ENCODE assay signal across 20 cellular contexts in genomic region chr14:90780519-90780918, GRCh38.
"Had no signal": no experiment of that assay in that cellular context is flagged by ENCODE, and none has a peak within 500 bp of the region (broad histone marks: within the 10 kb centered on the region; RNA-seq: fewer than 3 reads in every experiment).

No MANE protein-coding gene starts in this region.

- H3K9me3 Mint-ChIP-seq: activated naive CD4-positive, alpha-beta T cell treated with anti-CD3 and anti-CD28 coated beads for 36 hours; activated T-cell treated with anti-CD3 and anti-CD28 coated beads, Interleukin-2, amount 50 U/mL, for 4 hours; effector memory CD8-positive, alpha-beta T cell; naive thymus-derived CD4-positive, alpha-beta T cell; neural progenitor cell; stimulated activated naive CD8-positive, alpha-beta T cell treated with anti-CD3 and anti-CD28 coated beads, Interleukin-15, Interleukin-2, amounts not matched to agents 100 ng/mL and 50 ng/mL, for 24 hours; T-cell; T-helper 2 cell treated with Interferon-gamma antibody and Interleukin-4, amounts not matched to agents 5 μg/mL and 100 μg/mL, for 36 hours had no signal

- ATAC-seq: activated CD4-positive, CD25-positive, alpha-beta regulatory T cell treated with anti-CD3 and anti-CD28 coated beads, Interleukin-2, amount 50 U/mL, for 24 hours; activated T-cell treated with anti-CD3 and anti-CD28 coated beads, Interleukin-2, amount 50 U/mL, for 4 hours; body of pancreas; effector memory CD8-positive, alpha-beta T cell; lower lobe of right lung; naive thymus-derived CD4-positive, alpha-beta T cell; T-cell had no signal

- H3K36me3 Mint-ChIP-seq: naive thymus-derived CD4-positive, alpha-beta T cell; T-cell had no signal

- H3K4me1 Mint-ChIP-seq: naive thymus-derived CD4-positive, alpha-beta T cell; neural progenitor cell; T-cell had no signal

- H3K36me3 ChIP-seq: neural progenitor cell had no signal

- H3K4me1 ChIP-seq: body of pancreas, esophagus muscularis mucosa, lower lobe of right lung, neural progenitor cell, tibial artery had no signal

- H3K27ac ChIP-seq: body of pancreas, esophagus muscularis mucosa, hepatocyte, lower lobe of right lung, neural progenitor cell, tibial artery, VCaP had no signal

- H3K4me3 Mint-ChIP-seq: activated naive CD4-positive, alpha-beta T cell treated with anti-CD3 and anti-CD28 coated beads for 36 hours; activated T-cell treated with anti-CD3 and anti-CD28 coated beads, Interleukin-2, amount 50 U/mL, for 4 hours; effector memory CD8-positive, alpha-beta T cell; naive thymus-derived CD4-positive, alpha-beta T cell; neural progenitor cell; stimulated activated naive CD8-positive, alpha-beta T cell treated with anti-CD3 and anti-CD28 coated beads, Interleukin-15, Interleukin-2, amounts not matched to agents 100 ng/mL and 50 ng/mL, for 24 hours; T-cell; T-helper 2 cell treated with Interferon-gamma antibody and Interleukin-4, amounts not matched to agents 5 μg/mL and 100 μg/mL, for 36 hours had no signal

- H3K27ac Mint-ChIP-seq: activated naive CD4-positive, alpha-beta T cell treated with anti-CD3 and anti-CD28 coated beads for 36 hours; effector memory CD8-positive, alpha-beta T cell; neural progenitor cell; stimulated activated naive CD8-positive, alpha-beta T cell treated with anti-CD3 and anti-CD28 coated beads, Interleukin-15, Interleukin-2, amounts not matched to agents 100 ng/mL and 50 ng/mL, for 24 hours; T-cell; T-helper 2 cell treated with Interferon-gamma antibody and Interleukin-4, amounts not matched to agents 5 μg/mL and 100 μg/mL, for 36 hours had no signal

- H3K27me3 ChIP-seq: body of pancreas, esophagus muscularis mucosa, hepatocyte, neural progenitor cell, tibial artery had no signal

- H3K27me3 Mint-ChIP-seq: effector memory CD8-positive, alpha-beta T cell; naive thymus-derived CD4-positive, alpha-beta T cell; stimulated activated naive CD8-positive, alpha-beta T cell treated with anti-CD3 and anti-CD28 coated beads, Interleukin-15, Interleukin-2, amounts not matched to agents 100 ng/mL and 50 ng/mL, for 24 hours; T-cell had no signal

- DNase-seq: activated CD8-positive, alpha-beta memory T cell treated with anti-CD3 and anti-CD28 coated beads, Interleukin-2, amount 50 U/mL, for 4 hours; activated naive CD4-positive, alpha-beta T cell treated with anti-CD3 and anti-CD28 coated beads for 36 hours; activated T-cell treated with anti-CD3 and anti-CD28 coated beads, Interleukin-2, amount 50 U/mL, for 4 hours; anterior cingulate cortex; body of pancreas; effector memory CD8-positive, alpha-beta T cell; glutamatergic neuron; lower lobe of right lung; mesendoderm; naive thymus-derived CD4-positive, alpha-beta T cell; stimulated activated CD4-positive, alpha-beta T cell treated with anti-CD3 and anti-CD28 coated beads, Interleukin-1b, Interleukin-23, amount 100 ng/mL, for 48 hours; T-cell had no signal

- H3K4me3 ChIP-seq: body of pancreas, esophagus muscularis mucosa, hepatocyte, lower lobe of right lung, neural progenitor cell, tibial artery had no signal

- H3K9me3 ChIP-seq: body of pancreas, esophagus muscularis mucosa, lower lobe of right lung, tibial artery had no signal
